Comparison of ENCODE assay signal across 2 cellular contexts in genomic region chr11:85346484-85346883, GRCh38.
TF ChIP-seq lines count a peak whose summit lies in the region.

No MANE protein-coding gene starts in this region.

TF ChIP-seq in GM23338, 12 proteins besides CTCF, POLR2A, EP300 and RAD21:
- TF ChIP-seq CREB1 (CRISPR knock-in tag; IDR thresholded peaks at IDR 0.05; ENCODE audit: low read depth): no peak
- TF ChIP-seq JUNB (IDR thresholded peaks at IDR 0.05; ENCODE audit: unreplicated experiment): no peak
- TF ChIP-seq ZNF462 (CRISPR knock-in tag; IDR thresholded peaks at IDR 0.05): no peak

TF ChIP-seq in H1, 55 proteins besides CTCF, POLR2A, EP300 and RAD21:
- TF ChIP-seq RFX5 (IDR thresholded peaks at IDR 0.05; ENCODE audit: borderline replicate concordance, low read depth, low read length): no peak
- 0 out of 2 replicates have a peak, but pooled peaks have one; percentile 16 for TF ChIP-seq YY1 (IDR thresholded peaks at IDR 0.05; ENCODE audit: low read depth, low read length)
